11 cellular contexts compared by ENCODE assay signal in the genomic region with DNA sequence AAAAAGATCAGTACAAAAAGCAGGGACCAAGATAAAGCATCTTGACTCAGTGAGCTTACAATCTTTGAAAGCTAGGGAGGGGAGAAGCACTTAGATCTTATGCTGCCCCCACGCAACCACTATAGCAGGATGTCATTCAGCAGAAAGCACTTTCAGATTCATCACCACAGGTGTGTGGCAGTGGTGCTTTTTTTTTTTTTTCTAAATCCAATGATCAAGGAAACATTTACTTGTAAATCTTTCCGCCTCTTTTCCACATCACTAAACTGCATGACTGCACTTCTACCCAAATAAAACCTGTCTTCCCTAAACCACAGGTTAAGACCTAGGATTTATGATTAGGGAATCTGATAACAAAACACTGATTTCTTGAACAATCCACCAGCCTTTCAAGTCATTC.
DNase-seq lines count a peak whose midpoint lies in the region; ATAC-seq and TF ChIP-seq lines count a peak whose summit lies in the region.
"Had no signal": no experiment of that assay in that cellular context is flagged by ENCODE, and none has a peak within 500 bp of the region (broad histone marks: within the 10 kb centered on the region; RNA-seq: fewer than 3 reads in every experiment).

No MANE protein-coding gene starts in this region.

- peaks cover 49% of the 10 kb centered on the region for H3K4me1 Mint-ChIP-seq in activated CD8-positive, alpha-beta T cell treated with anti-CD3 and anti-CD28 coated beads, Interleukin-2, amount 10 ng/mL, durations not matched to agents 7 days and 5 days (ENCODE audit: low read depth)
- H3K4me1 Mint-ChIP-seq in progenitor cell of endocrine pancreas (ENCODE audit: low read depth) = peaks cover 29% of the 10 kb centered on the region

- TF ChIP-seq CTCF in GM12865 (IDR thresholded peaks at IDR 0.05; ENCODE audit: insufficient read depth, low read depth, low read length, missing control alignments) = no peak
- TF ChIP-seq CTCF in progenitor cell of endocrine pancreas (IDR thresholded peaks at IDR 0.05; ENCODE audit: unreplicated experiment) = no peak

- no peaks in the 10 kb centered on the region for H3K9me3 Mint-ChIP-seq in activated CD8-positive, alpha-beta T cell treated with anti-CD3 and anti-CD28 coated beads, Interleukin-2, amount 10 ng/mL, durations not matched to agents 7 days and 5 days (ENCODE audit: insufficient read depth)
- H3K9me3 Mint-ChIP-seq in progenitor cell of endocrine pancreas (ENCODE audit: low read depth) = no peaks in the 10 kb centered on the region
- H3K9me3 Mint-ChIP-seq: CD8-positive, alpha-beta memory T cell had no signal

- no peaks in the 10 kb centered on the region for H3K27me3 Mint-ChIP-seq in activated CD8-positive, alpha-beta T cell treated with anti-CD3 and anti-CD28 coated beads, Interleukin-2, amount 10 ng/mL, durations not matched to agents 7 days and 5 days (ENCODE audit: low read depth)
- H3K27me3 Mint-ChIP-seq in progenitor cell of endocrine pancreas = no peaks in the 10 kb centered on the region
- H3K27me3 Mint-ChIP-seq: CD8-positive, alpha-beta memory T cell had no signal

- H3K4me3 Mint-ChIP-seq in activated CD8-positive, alpha-beta T cell treated with anti-CD3 and anti-CD28 coated beads, Interleukin-2, amount 10 ng/mL, durations not matched to agents 7 days and 5 days = no peak overlapping the region
- no peak overlapping the region for H3K4me3 Mint-ChIP-seq in progenitor cell of endocrine pancreas (ENCODE audit: low read depth)

- H3K36me3 Mint-ChIP-seq in activated CD8-positive, alpha-beta T cell treated with anti-CD3 and anti-CD28 coated beads, Interleukin-2, amount 10 ng/mL, durations not matched to agents 7 days and 5 days (ENCODE audit: low read depth) = peaks cover 1% of the 10 kb centered on the region
- H3K36me3 Mint-ChIP-seq in progenitor cell of endocrine pancreas (ENCODE audit: insufficient read depth) = peaks cover 4% of the 10 kb centered on the region
- H3K36me3 Mint-ChIP-seq: CD8-positive, alpha-beta memory T cell had no signal

- no peak overlapping the region for H3K4me3 ChIP-seq in GM12865 (ENCODE audit: low read depth, low read length)

- POLR2A ChIA-PET in activated CD8-positive, alpha-beta T cell treated with anti-CD3 and anti-CD28 coated beads, Interleukin-2, amount 10 ng/mL, durations not matched to agents 7 days and 5 days (lab: Charles Lee) = interaction anchor here (1.1 kb wide), 1 partner anchor 47 kb away, joined by 6 read pairs; no protein-coding TSS in a partner anchor

- CTCF ChIA-PET in activated CD8-positive, alpha-beta T cell treated with anti-CD3 and anti-CD28 coated beads, Interleukin-2, amount 10 ng/mL, durations not matched to agents 7 days and 5 days (lab: Charles Lee) = interaction anchor here (0.7 to 2.4 kb wide), 15 partner anchors 9 to 376 kb away, joined by 3 to 12 read pairs (median 4); no protein-coding TSS in a partner anchor

- ATAC-seq in HG02852 (IDR thresholded peaks at IDR 0.05; ENCODE audit: unreplicated experiment) = peak; percentile 53
- peak; percentile 89 for ATAC-seq in activated CD8-positive, alpha-beta T cell treated with anti-CD3 and anti-CD28 coated beads, Interleukin-2, amount 10 ng/mL, durations not matched to agents 7 days and 5 days
- no peak for ATAC-seq in HG02870 (IDR thresholded peaks at IDR 0.05; ENCODE audit: unreplicated experiment)
- no peak for ATAC-seq in HG03139 (IDR thresholded peaks at IDR 0.05; ENCODE audit: unreplicated experiment)
- ATAC-seq in GM18870 (IDR thresholded peaks at IDR 0.05; ENCODE audit: unreplicated experiment) = no peak

- DNase-seq in GM12865 (ENCODE audit: low read depth) (peak; percentile 80), progenitor cell of endocrine pancreas (ENCODE audit: low spot score, unreplicated experiment) (no peak), NCI-H226 (no peak)
- DNase-seq in activated CD8-positive, alpha-beta T cell treated with anti-CD3 and anti-CD28 coated beads, Interleukin-2, amount 10 ng/mL, durations not matched to agents 7 days and 5 days = peak; percentile 69
- DNase-seq: hypothalamus, occipital lobe had no signal

- peak overlapping the region; percentile 37 for H3K27ac Mint-ChIP-seq in activated CD8-positive, alpha-beta T cell treated with anti-CD3 and anti-CD28 coated beads, Interleukin-2, amount 10 ng/mL, durations not matched to agents 7 days and 5 days
- H3K27ac Mint-ChIP-seq in progenitor cell of endocrine pancreas = peak overlapping the region; percentile 88

Comparison
In these comparisons a context has a peak if more than half of its experiments do, and no peak if none do; other contexts are left out.
1. DNase-seq: peak in GM12865 (single experiment) and activated CD8-positive, alpha-beta T cell treated with anti-CD3 and anti-CD28 coated beads, Interleukin-2, amount 10 ng/mL, durations not matched to agents 7 days and 5 days (single experiment); none in progenitor cell of endocrine pancreas (single experiment) and NCI-H226 (single experiment).
2. ATAC-seq: peak in HG02852 (single experiment) and activated CD8-positive, alpha-beta T cell treated with anti-CD3 and anti-CD28 coated beads, Interleukin-2, amount 10 ng/mL, durations not matched to agents 7 days and 5 days (single experiment); none in HG02870 (single experiment), HG03139 (single experiment) and GM18870 (single experiment).